11 cellular contexts compared by ENCODE assay signal in the genomic region with DNA sequence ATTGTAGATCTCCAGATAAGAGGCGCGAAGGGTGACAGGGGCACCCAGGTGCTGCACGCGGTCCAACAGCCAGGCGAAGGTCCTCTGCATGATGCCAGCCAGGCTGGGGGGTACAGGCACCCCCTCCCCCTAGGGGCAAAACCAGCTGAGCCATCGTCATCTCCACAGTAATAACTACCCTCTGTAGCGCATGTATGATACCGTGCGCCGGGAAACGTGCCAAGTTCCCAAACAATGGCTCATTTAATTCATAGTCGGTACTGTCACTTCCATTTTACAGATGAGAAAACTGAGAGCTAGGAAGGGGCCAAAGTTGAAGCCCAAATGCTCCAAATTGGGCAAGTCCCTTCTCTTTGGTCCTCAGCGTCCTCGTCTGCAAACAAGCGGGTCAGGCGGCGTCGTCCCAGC. TPM values are rescaled to one million over a fixed set of nuclear protein-coding genes. Genes with fewer than 3 reads are reported as not detected.
A peak's percentile ranks its signal among the peaks of the same experiment; 100 is the strongest.
DNase-seq lines count a peak whose midpoint lies in the region; ATAC-seq and TF ChIP-seq lines count a peak whose summit lies in the region.
"Had no signal": no experiment of that assay in that cellular context is flagged by ENCODE, and none has a peak within 500 bp of the region (broad histone marks: within the 10 kb centered on the region; RNA-seq: fewer than 3 reads in every experiment).

No MANE protein-coding gene starts in this region.

- H3K9me3 ChIP-seq in heart right ventricle (peaks cover 0 to 13% (median 0%) of the 10 kb centered on the region in 11 donors), mesodermal cell (ENCODE audit: control insufficient read depth, low read length) (peaks cover 9% of the 10 kb centered on the region), vagina (no peaks in the 10 kb centered on the region)

- H3K4me1 ChIP-seq in heart right ventricle (peaks cover 0 to 16% (median 7%) of the 10 kb centered on the region in 9 donors), mesodermal cell (ENCODE audit: control insufficient read depth, insufficient read depth, low read length, poor library complexity, severe bottlenecking) (no peaks in the 10 kb centered on the region), vagina (peaks cover 22% of the 10 kb centered on the region)

- peaks cover 4 to 47% (median 40%) of the 10 kb centered on the region in 7 donors for H3K27me3 ChIP-seq in heart right ventricle
- no peaks in the 10 kb centered on the region for H3K27me3 ChIP-seq in vagina

- no peak for TF ChIP-seq POLR2A in vagina (IDR thresholded peaks at IDR 0.05)

- H3K36me3 ChIP-seq in heart right ventricle (no peaks in the 10 kb centered on the region), mesodermal cell (ENCODE audit: control insufficient read depth, insufficient read depth, low read length) (no peaks in the 10 kb centered on the region), vagina (no peaks in the 10 kb centered on the region)

- ATAC-seq in heart right ventricle, result no peak
- ATAC-seq in Right ventricle myocardium superior (ENCODE audit: poor library complexity), result no peak
- no peak for ATAC-seq in GM18867 (IDR thresholded peaks at IDR 0.05; ENCODE audit: unreplicated experiment)

- DNase-seq in heart right ventricle (no peak), Right ventricle myocardium superior (no peak), vagina (ENCODE audit: extremely low spot score in 2 of 2) (no peak), UCSD-AML1 (lab: John Stamatoyannopoulos, UW; ENCODE audit: unreplicated experiment) (no peak), NCI-H524 treated with DMSO at 0.1 percent for 48 hours (lab: John Stamatoyannopoulos, UW) (no peak)

- H3K4me3 Mint-ChIP-seq in brain, result peak overlapping the region; percentile 71 to 85 (median 80)

- peak overlapping the region in 1 of 5 experiments; percentile 65 for H3K27ac Mint-ChIP-seq in brain
- H3K27ac Mint-ChIP-seq: stimulated activated naive CD8-positive, alpha-beta T cell treated with anti-CD3 and anti-CD28 coated beads, Interleukin-15, amount 100 ng/mL, for 72 hours had no signal

- no peaks in the 10 kb centered on the region for H3K36me3 Mint-ChIP-seq in brain

- TF ChIP-seq CTCF in heart right ventricle (IDR thresholded peaks at IDR 0.05), result no peak
- no peak for TF ChIP-seq CTCF in brain (conservative IDR thresholded peaks at IDR 0.05)
- TF ChIP-seq CTCF in vagina (IDR thresholded peaks at IDR 0.05), result no peak

- peaks cover 11 to 15% (median 14%) of the 10 kb centered on the region in 5 experiments for H3K9me3 Mint-ChIP-seq in brain

- 17 to 20% methylated on average over 18 of the region's 18 CpGs for WGBS in heart right ventricle, 2 donors
- 46 to 59% methylated on average over 7 to 15 of the region's 18 CpGs for WGBS in mesodermal cell (ENCODE audit: insufficient coverage in 2 of 2), 2 experiments

- H3K27ac ChIP-seq in heart right ventricle (no peak overlapping the region), mesodermal cell (ENCODE audit: low read depth, low read length, severe bottlenecking) (no peak overlapping the region), vagina (no peak overlapping the region)

- H3K4me3 ChIP-seq in heart right ventricle (peak overlapping the region in 9 of 10 donors; percentile 35 to 55 (median 46)), mesodermal cell (ENCODE audit: extremely low read depth, insufficient read depth, low read length, poor library complexity, severe bottlenecking) (peak overlapping the region; percentile 38), vagina (peak overlapping the region; percentile 37 to 51)

- H3K27me3 Mint-ChIP-seq in brain, result peaks cover 47% of the 10 kb centered on the region

- intact Hi-C loops in heart right ventricle (cut with DNase I), result loop anchor here in 1 of 10 donors (5.0 kb wide), 1 partner anchor 185 kb away; no protein-coding TSS in a partner anchor
- intact Hi-C loops in Right ventricle myocardium superior (cut with DNase I), result no loop called here
- intact Hi-C loops in vagina (cut with DNase I), result no loop called here

- H3K4me1 Mint-ChIP-seq in brain, result peaks cover 30% of the 10 kb centered on the region

RNA-seq across cellular contexts. Expression of gene KIF12, which starts 1.5 kb away (rescaled TPM):
- under 1 TPM in 2 of 10 donors, not detected in 8; 0.13 to 0.45 TPM for total RNA-seq in heart right ventricle
- polyA plus RNA-seq in heart right ventricle, result not detected
- total RNA-seq in Right ventricle myocardium superior, result not detected
- polyA plus RNA-seq in brain (ENCODE audit: insufficient read depth, low read depth, low replicate concordance), result not detected
- 1.00 TPM for polyA plus RNA-seq in mesodermal cell (2013, experiment 1 of 2)
- 0.71 TPM for polyA plus RNA-seq in mesodermal cell (2013, experiment 2 of 2)
- not detected for total RNA-seq in vagina
- total RNA-seq: activated CD8-positive, alpha-beta memory T cell treated with anti-CD3 and anti-CD28 coated beads for 36 hours; HT1080 had no signal

RNA-seq across cellular contexts. Expression of gene AMBP, which starts 19.5 kb away (rescaled TPM):
- not detected for total RNA-seq in heart right ventricle
- under 1 TPM in 1 of 2 donors, not detected in 1; 0.01 TPM for polyA plus RNA-seq in heart right ventricle
- total RNA-seq in Right ventricle myocardium superior, result 0.51 TPM
- polyA plus RNA-seq in brain (ENCODE audit: insufficient read depth, low read depth, low replicate concordance), result not detected
- polyA plus RNA-seq in mesodermal cell (2013, experiment 1 of 2), result not detected
- polyA plus RNA-seq in mesodermal cell (2013, experiment 2 of 2), result not detected
- not detected for total RNA-seq in vagina
- total RNA-seq: activated CD8-positive, alpha-beta memory T cell treated with anti-CD3 and anti-CD28 coated beads for 36 hours had no signal

RNA-seq across cellular contexts. Expression of gene COL27A1, which starts 57.7 kb away (rescaled TPM):
- 10 to 100 TPM in 2 of 10 donors, 1 to 10 TPM in 8; 4.1 to 11.5 (median 5.1) TPM for total RNA-seq in heart right ventricle
- 10 to 100 TPM in 1 of 2 donors, 1 to 10 TPM in 1; 3.1 to 35.8 TPM for polyA plus RNA-seq in heart right ventricle
- total RNA-seq in Right ventricle myocardium superior, result 8.0 TPM
- polyA plus RNA-seq in brain (ENCODE audit: insufficient read depth, low read depth, low replicate concordance), result 0.17 TPM
- polyA plus RNA-seq in mesodermal cell (2013, experiment 1 of 2), result 39.0 TPM
- 31.8 TPM for polyA plus RNA-seq in mesodermal cell (2013, experiment 2 of 2)
- 17.2 TPM for total RNA-seq in vagina
